29 cellular contexts compared by ENCODE assay signal in the genomic region with DNA sequence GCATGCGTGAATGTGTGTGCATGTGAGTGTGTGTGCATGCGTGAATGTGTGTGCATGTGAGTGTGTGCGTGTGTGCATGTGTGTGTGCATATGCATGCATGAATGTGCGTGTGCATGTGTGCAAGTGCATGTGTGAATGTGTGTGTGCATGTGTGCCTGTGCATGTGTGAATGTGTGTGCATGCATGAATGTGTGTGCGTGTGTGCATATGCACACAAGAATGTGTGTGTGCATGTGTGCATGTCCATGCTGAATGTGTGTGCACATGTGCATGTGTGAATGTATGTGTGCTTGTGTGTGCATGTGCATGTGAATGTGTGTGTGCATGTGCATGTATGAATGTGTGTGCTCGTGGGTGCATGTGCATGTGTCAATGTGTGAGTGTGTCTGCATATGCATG.
"Had no signal": no experiment of that assay in that cellular context is flagged by ENCODE, and none has a peak within 500 bp of the region (broad histone marks: within the 10 kb centered on the region; RNA-seq: fewer than 3 reads in every experiment).

No MANE protein-coding gene starts in this region.

- H3K36me3 Mint-ChIP-seq: activated naive CD4-positive, alpha-beta T cell treated with anti-CD3 and anti-CD28 coated beads, Interleukin-2, amount 50 U/mL, for 72 hours; brain had no signal

- ATAC-seq: activated CD4-positive, alpha-beta T cell treated with anti-CD3 and anti-CD28 coated beads for 36 hours; activated naive CD4-positive, alpha-beta T cell treated with anti-CD3 and anti-CD28 coated beads, Interleukin-2, amount 50 U/mL, for 72 hours; activated naive CD8-positive, alpha-beta T cell treated with anti-CD3 and anti-CD28 coated beads, Interleukin-2, amount 50 U/mL, for 24 hours; Right ventricle myocardium inferior; T-cell had no signal

- H3K4me3 Mint-ChIP-seq: activated CD4-positive, alpha-beta memory T cell treated with anti-CD3 and anti-CD28 coated beads, Interleukin-2, amount 10 ng/mL, durations not matched to agents 7 days and 5 days; activated CD4-positive, alpha-beta T cell treated with anti-CD3 and anti-CD28 coated beads for 36 hours; activated naive CD8-positive, alpha-beta T cell treated with anti-CD3 and anti-CD28 coated beads, Interleukin-2, amount 50 U/mL, for 24 hours; T-cell had no signal

- DNase-seq: activated CD4-positive, alpha-beta memory T cell treated with anti-CD3 and anti-CD28 coated beads, Interleukin-2, amount 10 ng/mL, durations not matched to agents 7 days and 5 days; activated CD4-positive, alpha-beta T cell treated with anti-CD3 and anti-CD28 coated beads for 36 hours; activated CD4-positive, alpha-beta T cell treated with anti-CD3 and anti-CD28 coated beads, Interleukin-2, amount 50 U/mL, for 1 hour; activated CD8-positive, alpha-beta memory T cell treated with anti-CD3 and anti-CD28 coated beads, Interleukin-2, amount 50 U/mL, for 4 hours; activated naive CD4-positive, alpha-beta T cell; activated naive CD8-positive, alpha-beta T cell treated with anti-CD3 and anti-CD28 coated beads, Interleukin-2, amount 50 U/mL, for 24 hours; activated T-cell treated with anti-CD3 and anti-CD28 coated beads, Interleukin-2, amount 50 U/mL, for 1 hour; amniotic stem cell; cerebellar nuclear complex; KG1; NCI-H1092 treated with DMSO at 0.1 percent for 48 hours; NCI-H1417 treated with DMSO at 0.1 percent for 48 hours; NCI-H1694; NCI-H2029; NCI-H2107; NCI-H2171 treated with DMSO at 0.1 percent for 48 hours; NCI-H345; NCI-H510A; NCI-H526 treated with DMSO at 0.1 percent for 48 hours; NCI-H82; RPMI8226; T-cell had no signal

- H3K27ac ChIP-seq: cardiac muscle cell, SK-N-MC, VCaP had no signal

- H3K27ac Mint-ChIP-seq: activated CD4-positive, alpha-beta memory T cell treated with anti-CD3 and anti-CD28 coated beads, Interleukin-2, amount 10 ng/mL, durations not matched to agents 7 days and 5 days; activated CD4-positive, alpha-beta T cell treated with anti-CD3 and anti-CD28 coated beads for 36 hours; activated naive CD4-positive, alpha-beta T cell treated with anti-CD3 and anti-CD28 coated beads, Interleukin-2, amount 50 U/mL, for 72 hours; activated naive CD8-positive, alpha-beta T cell treated with anti-CD3 and anti-CD28 coated beads, Interleukin-2, amount 50 U/mL, for 24 hours; T-cell had no signal

- H3K36me3 ChIP-seq: cardiac muscle cell had no signal

- FAIRE-seq: astrocyte had no signal

- H3K4me1 Mint-ChIP-seq: brain had no signal

- H3K4me3 ChIP-seq: cardiac muscle cell, SK-N-MC had no signal
